Comparison of ENCODE assay signal across 15 cellular contexts in the genomic region with DNA sequence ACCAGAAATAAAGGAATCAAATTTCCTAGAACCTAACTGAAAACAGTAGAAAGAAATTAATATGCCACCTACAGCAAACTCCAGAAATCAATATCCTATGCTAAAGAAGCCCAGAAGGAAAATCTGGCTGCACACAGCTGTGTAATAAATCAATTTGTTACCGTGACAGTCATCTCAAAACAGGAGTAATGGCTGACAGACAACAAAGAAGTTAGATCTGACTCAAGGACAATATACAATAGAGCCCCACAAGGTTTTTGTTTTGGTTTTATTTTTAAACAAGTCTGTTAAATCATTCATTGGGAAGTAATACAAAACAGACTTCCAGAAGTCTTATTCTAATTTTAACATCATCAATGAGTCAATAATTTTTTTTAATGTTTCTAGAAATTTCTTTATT.
DNase-seq lines count a peak whose midpoint lies in the region; ATAC-seq, FAIRE-seq and TF ChIP-seq lines count a peak whose summit lies in the region.
"Had no signal": no experiment of that assay in that cellular context is flagged by ENCODE, and none has a peak within 500 bp of the region (broad histone marks: within the 10 kb centered on the region; RNA-seq: fewer than 3 reads in every experiment).

No MANE protein-coding gene starts in this region.

- WGBS in testis, 2 donors = 50 to 59% methylated on average over 1 of the region's 1 CpG
- WGBS in mesenchymal stem cell = no CpG with 5 or more reads among the region's 1 CpG

- no peak overlapping the region for H4K8ac ChIP-seq in mesenchymal stem cell (ENCODE audit: low read length)

- H3K9ac ChIP-seq in astrocyte (ENCODE audit: low read length) (no peak overlapping the region), mesenchymal stem cell (ENCODE audit: low read length) (no peak overlapping the region)

- FAIRE-seq in astrocyte (lab: Jason Lieb, UNC) = no peak

- H3K27me3 ChIP-seq in astrocyte (ENCODE audit: insufficient read depth, low read length) (no peaks in the 10 kb centered on the region), testis (no peaks in the 10 kb centered on the region), mesenchymal stem cell (ENCODE audit: control insufficient read depth in 1 of 2, insufficient read depth in 1 of 2, low read length in 2 of 2) (no peaks in the 10 kb centered on the region)
- H3K27me3 ChIP-seq: ovary had no signal

- no peaks in the 10 kb centered on the region for H3K27me3 Mint-ChIP-seq in astrocyte (ENCODE audit: low read depth, unreplicated experiment)

- ATAC-seq in GM18867 (IDR thresholded peaks at IDR 0.05; ENCODE audit: unreplicated experiment) = peak; percentile 51
- peak; percentile 55 for ATAC-seq in HG03342 (IDR thresholded peaks at IDR 0.05; ENCODE audit: unreplicated experiment)
- ATAC-seq: lower lobe of right lung had no signal

- H3K9me3 Mint-ChIP-seq in astrocyte (ENCODE audit: unreplicated experiment) = no peaks in the 10 kb centered on the region
- H3K9me3 Mint-ChIP-seq: endodermal cell had no signal

- H3K27ac Mint-ChIP-seq in astrocyte (ENCODE audit: unreplicated experiment) = no peak overlapping the region
- H3K27ac Mint-ChIP-seq: endodermal cell had no signal

- H3K36me3 Mint-ChIP-seq in astrocyte (ENCODE audit: low read depth, unreplicated experiment) = peaks cover 2% of the 10 kb centered on the region

- no peak for TF ChIP-seq POLR2A in testis (IDR thresholded peaks at IDR 0.05)

- no peak overlapping the region for H2BK5ac ChIP-seq in mesenchymal stem cell (ENCODE audit: low read depth, low read length, poor library complexity, severe bottlenecking)

- H4K91ac ChIP-seq in mesenchymal stem cell (ENCODE audit: low read length) = no peak overlapping the region

- H3K4me3 ChIP-seq in GM12865 (ENCODE audit: low read depth, low read length) = no peak overlapping the region
- no peak overlapping the region for H3K4me3 ChIP-seq in astrocyte (ENCODE audit: insufficient read depth, low read depth, low read length)
- no peak overlapping the region for H3K4me3 ChIP-seq in testis
- H3K4me3 ChIP-seq in mesenchymal stem cell (ENCODE audit: insufficient read depth in 1 of 2, low read depth in 1 of 2, low read length in 2 of 2) = no peak overlapping the region
- H3K4me3 ChIP-seq: lower lobe of right lung, ovary, SK-N-MC had no signal

- peaks cover 25% of the 10 kb centered on the region for H3K79me2 ChIP-seq in astrocyte (ENCODE audit: insufficient read depth, low read length)

- no peak overlapping the region for H2AK5ac ChIP-seq in mesenchymal stem cell (ENCODE audit: low read length, severe bottlenecking)

- H3K79me1 ChIP-seq in mesenchymal stem cell (replicated peaks; ENCODE audit: low read length, poor library complexity, severe bottlenecking) = peaks cover 30% of the 10 kb centered on the region

- no peak overlapping the region for H2BK15ac ChIP-seq in mesenchymal stem cell (ENCODE audit: low read depth, poor library complexity, severe bottlenecking)

- peaks cover 70% of the 10 kb centered on the region for H4K20me1 ChIP-seq in astrocyte (ENCODE audit: insufficient read depth, low read length)

- H3K14ac ChIP-seq in mesenchymal stem cell (ENCODE audit: low read length in 2 of 2) = no peak overlapping the region

- intact Hi-C loops in testis (cut with DNase I; ENCODE audit: low total_unique reads) = no loop called here

- no peak overlapping the region for H2BK120ac ChIP-seq in mesenchymal stem cell (ENCODE audit: low read depth, low read length)

- H3K4me3 Mint-ChIP-seq in astrocyte (ENCODE audit: unreplicated experiment) = no peak overlapping the region
- H3K4me3 Mint-ChIP-seq: endodermal cell had no signal

- no peak overlapping the region for H2AFZ ChIP-seq in astrocyte (ENCODE audit: low read depth, low read length)
- H2AFZ ChIP-seq in mesenchymal stem cell (ENCODE audit: low read depth, low read length) = no peak overlapping the region

- H3K27ac ChIP-seq in astrocyte (ENCODE audit: low read depth, low read length) (no peak overlapping the region), testis (no peak overlapping the region), mesenchymal stem cell (ENCODE audit: low read length, poor library complexity, severe bottlenecking) (no peak overlapping the region)
- H3K27ac ChIP-seq: lower lobe of right lung, ovary, SK-N-MC had no signal

- H2BK12ac ChIP-seq in mesenchymal stem cell (ENCODE audit: low read length in 2 of 2) = no peak overlapping the region

- H3K36me3 ChIP-seq in astrocyte (ENCODE audit: insufficient read depth, low read length) (no peaks in the 10 kb centered on the region), testis (ENCODE audit: low read depth, missing control alignments) (no peaks in the 10 kb centered on the region), mesenchymal stem cell (ENCODE audit: control insufficient read depth in 1 of 2, insufficient read depth in 2 of 2, low read depth in 1 of 2, low read length in 2 of 2) (peaks cover 0 to 5% of the 10 kb centered on the region in 2 experiments)
- H3K36me3 ChIP-seq: lower lobe of right lung, ovary had no signal

- H3K9me3 ChIP-seq in astrocyte (ENCODE audit: insufficient read depth, low read depth, low read length) = no peaks in the 10 kb centered on the region
- H3K9me3 ChIP-seq in testis = no peaks in the 10 kb centered on the region
- no peaks in the 10 kb centered on the region for H3K9me3 ChIP-seq in mesenchymal stem cell (ENCODE audit: control insufficient read depth, low read length)
- H3K9me3 ChIP-seq: lower lobe of right lung, ovary had no signal

- H3K4me1 ChIP-seq in astrocyte (ENCODE audit: insufficient read depth, low read length) (peaks cover 14% of the 10 kb centered on the region), testis (peaks cover 27% of the 10 kb centered on the region), mesenchymal stem cell (ENCODE audit: control insufficient read depth, insufficient read depth, low read depth, low read length) (peaks cover 7% of the 10 kb centered on the region)

- no peak overlapping the region for H3K18ac ChIP-seq in mesenchymal stem cell (ENCODE audit: low read depth in 1 of 2, low read length in 2 of 2)

- H3K23ac ChIP-seq in mesenchymal stem cell (ENCODE audit: low read length in 2 of 2) = no peak overlapping the region

- H3K4me1 Mint-ChIP-seq in astrocyte (ENCODE audit: low read depth, unreplicated experiment) = peaks cover 44% of the 10 kb centered on the region

- DNase-seq in GM12865 (ENCODE audit: low read depth) (peak; percentile 72), astrocyte (ENCODE audit: low read depth) (peak; percentile 57), testis (no peak), RKO (ENCODE audit: low spot score) (no peak), mesenchymal stem cell (no peak)
- no peak for DNase-seq in activated effector memory CD4-positive, alpha-beta T cell treated with Interleukin-2 at 50 U/mL for 16 hours
- DNase-seq: endodermal cell; head of caudate nucleus; lower lobe of right lung; NCI-H524 treated with DMSO at 0.1 percent for 48 hours; ovary; stimulated activated CD4-positive, alpha-beta T cell treated with anti-CD3 and anti-CD28 coated beads, Interleukin-2, amount 100 ng/mL, for 24 hours had no signal

- TF ChIP-seq CTCF in GM12865 (IDR thresholded peaks at IDR 0.05; ENCODE audit: insufficient read depth, low read depth, low read length, missing control alignments) = no peak
- TF ChIP-seq CTCF in astrocyte (IDR thresholded peaks at IDR 0.05; ENCODE audit: insufficient read depth, low read depth, low read length) = no peak
- no peak for TF ChIP-seq CTCF in testis (IDR thresholded peaks at IDR 0.05)

- H3K4me2 ChIP-seq in astrocyte (ENCODE audit: low read length) (no peak overlapping the region), mesenchymal stem cell (ENCODE audit: low read length, poor library complexity, severe bottlenecking) (no peak overlapping the region)

- no peak overlapping the region for H3K4ac ChIP-seq in mesenchymal stem cell (ENCODE audit: low read depth in 1 of 2, low read length in 2 of 2)

Comparison
In these comparisons a context has a peak if more than half of its experiments do, and no peak if none do; other contexts are left out.
1. DNase-seq: peak in GM12865 (single experiment) and astrocyte (single experiment); none in testis (single experiment), RKO (single experiment), activated effector memory CD4-positive, alpha-beta T cell treated with Interleukin-2 at 50 U/mL for 16 hours (single experiment) and mesenchymal stem cell (single experiment).